Comparison of ENCODE assay signal across 1 cellular context in genomic region chr6:55818482-55818881, GRCh38.
TF ChIP-seq lines count a peak whose summit lies in the region.

No MANE protein-coding gene starts in this region.

TF ChIP-seq in IMR-90, 13 proteins besides CTCF, POLR2A, EP300 and RAD21:
- TF ChIP-seq CEBPB (IDR thresholded peaks at IDR 0.05; ENCODE audit: low read depth, low read length) (peak; percentile 88), CHD1 (IDR thresholded peaks at IDR 0.05; ENCODE audit: low read depth, low read length) (no peak), MXI1 (IDR thresholded peaks at IDR 0.05; ENCODE audit: borderline replicate concordance, low read depth, low read length) (no peak)
